Comparison of ENCODE assay signal across 14 cellular contexts in genomic region chr10:34116220-34116623, GRCh38.
DNase-seq lines count a peak whose midpoint lies in the region; ATAC-seq, FAIRE-seq and TF ChIP-seq lines count a peak whose summit lies in the region.
"Had no signal": no experiment of that assay in that cellular context is flagged by ENCODE, and none has a peak within 500 bp of the region (broad histone marks: within the 10 kb centered on the region; RNA-seq: fewer than 3 reads in every experiment).

No MANE protein-coding gene starts in this region.

- H4K20me1 ChIP-seq in HepG2 (ENCODE audit: insufficient read depth, low read length), result no peaks in the 10 kb centered on the region

- peak overlapping the region in 1 of 3 experiments; percentile 6; a peak in 1 of 6 replicates for H3K4me3 ChIP-seq in HepG2 (replicated peaks in 1 of 3; ENCODE audit: insufficient read depth in 1 of 3, low read depth in 2 of 3, low read length in 3 of 3)
- H3K4me3 ChIP-seq in uterus, result no peak overlapping the region
- H3K4me3 ChIP-seq: MG63 had no signal

- no TSS peak for BruUV-seq in HepG2 (replicated peaks; lab: Mats Ljungman, UMichigan)

- ATAC-seq in HepG2 (peak; percentile 87), HG02763 (IDR thresholded peaks at IDR 0.05; ENCODE audit: unreplicated experiment) (no peak), GM18868 (IDR thresholded peaks at IDR 0.05; ENCODE audit: unreplicated experiment) (no peak)
- ATAC-seq: activated naive CD4-positive, alpha-beta T cell treated with anti-CD3 and anti-CD28 coated beads, Interleukin-2, amount 50 U/mL, for 72 hours had no signal

- H2AFZ ChIP-seq in HepG2 (ENCODE audit: low read length), result no peak overlapping the region

- DNase-seq in AG09319 (ENCODE audit: extremely low read depth, low read depth) (no peak), NCI-H1105 treated with DMSO at 0.1 percent for 48 hours (lab: John Stamatoyannopoulos, UW) (peak; percentile 72), brain pericyte (ENCODE audit: low read depth, low spot score) (peak; percentile 37), HepG2 (ENCODE audit: low spot score) (peak; percentile 60), activated gamma-delta T cell (lab: John Stamatoyannopoulos, UW) (no peak), uterus (no peak)
- DNase-seq: cortex of kidney, MG63, NCI-H2107, occipital lobe, OCI-M1 had no signal

- in situ Hi-C loops in HepG2 (cut with HindIII; ENCODE audit: extremely low pct_ligation_motif_present, low pct_unique_long_range_greater_than_20kb), result no loop called here

- H3K27me3 ChIP-seq in HepG2 (ENCODE audit: control insufficient read depth in 1 of 2, insufficient read depth in 2 of 2, low read length in 2 of 2), result no peaks in the 10 kb centered on the region
- no peaks in the 10 kb centered on the region for H3K27me3 ChIP-seq in uterus
- H3K27me3 ChIP-seq: MG63 had no signal

- TF ChIP-seq CTCF in AG09319 (IDR thresholded peaks at IDR 0.05; ENCODE audit: low read depth, low read length) (peak; percentile 34), HepG2 (CRISPR knock-in tag; IDR thresholded peaks at IDR 0.05) (peak; percentile 84), uterus (IDR thresholded peaks at IDR 0.05) (no peak)

- H3K36me3 ChIP-seq in HepG2 (replicated peaks in 1 of 2; ENCODE audit: control insufficient read depth in 1 of 2, insufficient read depth in 2 of 2, low read length in 2 of 2), result no peaks in the 10 kb centered on the region; a peak in 1 of 5 replicates
- H3K36me3 ChIP-seq in uterus, result no peaks in the 10 kb centered on the region
- H3K36me3 ChIP-seq: MG63 had no signal

- TF ChIP-seq EP300 in HepG2 (IDR thresholded peaks at IDR 0.05; ENCODE audit: low read depth in 2 of 2, low read length in 2 of 2), result peak in 1 of 2 experiments; percentile 50; a peak in 1 of 4 replicates
- TF ChIP-seq EP300 in HepG2 (CRISPR knock-in tag; IDR thresholded peaks at IDR 0.05; ENCODE audit: borderline replicate concordance), result no peak

- H3K9ac ChIP-seq in HepG2 (ENCODE audit: insufficient read depth, low read depth, low read length), result no peak overlapping the region

- WGBS in HepG2 (ENCODE audit: low lambda C conversion rate), result 19% methylated on average over 6 of the region's 6 CpGs

- POLR2A ChIA-PET in HepG2 (lab: Yijun Ruan, JAX), result no interaction called here

- peak overlapping the region; percentile 24 for H3K27ac ChIP-seq in HepG2 (ENCODE audit: extremely low read length, insufficient read depth, low read length)
- H3K27ac ChIP-seq in uterus, result no peak overlapping the region

- H3K4me1 ChIP-seq in HepG2 (ENCODE audit: insufficient read depth, low read length) (peaks cover 37% of the 10 kb centered on the region), uterus (no peaks in the 10 kb centered on the region)

- H3K9me3 ChIP-seq in HepG2 (ENCODE audit: low read length), result no peaks in the 10 kb centered on the region
- H3K9me3 ChIP-seq in uterus, result no peaks in the 10 kb centered on the region
- H3K9me3 ChIP-seq: MG63 had no signal

- peak overlapping the region; percentile 60 for H3K4me2 ChIP-seq in HepG2 (ENCODE audit: low read depth, low read length)

- CTCF ChIA-PET in HepG2 (lab: Yijun Ruan, JAX; ENCODE audit: low intra/inter-chr PET ratio, low total read pairs), result no interaction called here

- intact Hi-C loops in HepG2 (cut with micrococcal nuclease; ENCODE audit: unreplicated experiment), result no loop called here
- intact Hi-C loops in uterus (cut with DNase I; ENCODE audit: low total_unique reads), result no loop called here

- TF ChIP-seq RAD21 in HepG2 (CRISPR knock-in tag; IDR thresholded peaks at IDR 0.05), result peak; percentile 82

- TF ChIP-seq POLR2A in HepG2 (IDR thresholded peaks at IDR 0.05; ENCODE audit: insufficient read depth in 1 of 2, low read depth in 2 of 2, low read length in 2 of 2) (no peak), uterus (IDR thresholded peaks at IDR 0.05) (no peak)

- FAIRE-seq in HepG2 (lab: Jason Lieb, UNC), result peak; percentile 93

- H3K79me2 ChIP-seq in HepG2 (ENCODE audit: insufficient read depth, low read length), result no peaks in the 10 kb centered on the region

TF ChIP-seq in HepG2, 621 proteins besides CTCF, POLR2A, EP300 and RAD21 (continues in another document):
- TF ChIP-seq NFYB (CRISPR knock-in tag; IDR thresholded peaks at IDR 0.05), result no peak
- TF ChIP-seq ZBTB39 (CRISPR knock-in tag; IDR thresholded peaks at IDR 0.05), result no peak
- no peak for TF ChIP-seq JDP2 (CRISPR knock-in tag; IDR thresholded peaks at IDR 0.05; ENCODE audit: borderline replicate concordance)
- no peak for TF ChIP-seq IKZF4 (CRISPR knock-in tag; IDR thresholded peaks at IDR 0.05; ENCODE audit: borderline replicate concordance, low read depth, not compliant biosample characterization)
- TF ChIP-seq KAT8 (CRISPR knock-in tag; IDR thresholded peaks at IDR 0.05), result no peak
- TF ChIP-seq ZFP41 (CRISPR knock-in tag; IDR thresholded peaks at IDR 0.05; ENCODE audit: borderline replicate concordance), result no peak
- TF ChIP-seq SPEN (CRISPR knock-in tag; IDR thresholded peaks at IDR 0.05; ENCODE audit: low read depth), result no peak
- TF ChIP-seq ZNF430 (CRISPR knock-in tag; IDR thresholded peaks at IDR 0.05), result 0 out of 2 replicates have a peak, but pooled peaks have one; percentile 36
- no peak for TF ChIP-seq RERE (CRISPR knock-in tag; IDR thresholded peaks at IDR 0.05; ENCODE audit: low read depth)

Comparison
In these comparisons a context has a peak if more than half of its experiments do, and no peak if none do; other contexts are left out.
1. DNase-seq: peak in NCI-H1105 treated with DMSO at 0.1 percent for 48 hours (single experiment), brain pericyte (single experiment) and HepG2 (single experiment); none in AG09319 (single experiment), activated gamma-delta T cell (single experiment) and uterus (0 of 2).
2. CTCF ChIP-seq: peak in AG09319 (single experiment) and HepG2 (single experiment); none in uterus (0 of 4).